Comparison of ENCODE assay signal across 2 cellular contexts in the genomic region with DNA sequence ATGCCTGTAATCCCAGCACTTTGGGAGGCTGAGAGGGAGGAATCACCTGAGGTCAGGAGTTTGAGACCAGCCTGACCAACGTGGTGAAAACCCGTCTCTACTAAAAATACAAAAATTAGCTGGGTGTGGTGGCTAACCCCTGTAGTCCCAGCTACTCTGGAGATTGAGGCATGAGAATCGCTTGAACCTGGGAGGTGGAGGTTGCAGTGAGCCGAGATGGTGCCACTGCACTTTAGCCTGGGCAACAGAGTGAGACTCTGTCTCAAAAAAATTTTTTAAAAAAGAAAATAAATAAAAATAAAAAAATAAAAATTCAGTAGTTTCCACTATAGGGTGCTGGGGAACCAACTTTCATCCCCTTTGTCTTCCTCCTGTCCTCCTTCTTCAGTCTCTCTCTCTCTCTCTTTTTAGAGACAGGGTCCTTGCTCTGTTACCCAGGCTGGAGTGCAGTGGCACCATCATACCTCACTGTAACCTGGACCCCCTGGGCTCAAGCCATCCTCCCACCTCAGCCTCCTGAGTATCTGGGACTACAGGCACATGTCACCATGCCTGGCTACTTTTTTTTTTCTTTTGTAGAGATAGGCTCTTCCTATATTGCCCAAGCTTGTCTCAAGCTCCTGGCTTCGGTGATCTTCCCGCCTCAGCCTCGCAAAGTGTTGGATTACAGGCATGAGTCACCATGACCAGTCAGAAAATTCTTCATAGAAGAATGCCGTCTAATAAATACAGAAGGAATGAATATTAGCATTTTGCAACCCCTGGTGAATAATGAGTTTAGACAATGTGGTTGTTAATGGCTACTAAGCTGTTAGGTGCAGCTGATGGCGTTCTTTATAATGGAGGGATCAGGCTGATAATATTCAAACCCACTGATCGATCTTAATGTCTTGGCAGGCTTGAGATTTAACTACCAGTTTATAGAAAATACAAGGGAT.
TF ChIP-seq lines count a peak whose summit lies in the region.

No MANE protein-coding gene starts in this region.

TF ChIP-seq in HepG2, 621 proteins besides CTCF, POLR2A, EP300 and RAD21:
- TF ChIP-seq, protein P1, sequence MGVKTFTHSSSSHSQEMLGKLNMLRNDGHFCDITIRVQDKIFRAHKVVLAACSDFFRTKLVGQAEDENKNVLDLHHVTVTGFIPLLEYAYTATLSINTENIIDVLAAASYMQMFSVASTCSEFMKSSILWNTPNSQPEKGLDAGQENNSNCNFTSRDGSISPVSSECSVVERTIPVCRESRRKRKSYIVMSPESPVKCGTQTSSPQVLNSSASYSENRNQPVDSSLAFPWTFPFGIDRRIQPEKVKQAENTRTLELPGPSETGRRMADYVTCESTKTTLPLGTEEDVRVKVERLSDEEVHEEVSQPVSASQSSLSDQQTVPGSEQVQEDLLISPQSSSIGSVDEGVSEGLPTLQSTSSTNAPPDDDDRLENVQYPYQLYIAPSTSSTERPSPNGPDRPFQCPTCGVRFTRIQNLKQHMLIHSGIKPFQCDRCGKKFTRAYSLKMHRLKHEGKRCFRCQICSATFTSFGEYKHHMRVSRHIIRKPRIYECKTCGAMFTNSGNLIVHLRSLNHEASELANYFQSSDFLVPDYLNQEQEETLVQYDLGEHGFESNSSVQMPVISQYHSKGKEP (CRISPR knock-in tag; IDR thresholded peaks at IDR 0.05), result no peak
- TF ChIP-seq ZNF24 (IDR thresholded peaks at IDR 0.05), result no peak
- TF ChIP-seq FOSL2 (CRISPR knock-in tag; IDR thresholded peaks at IDR 0.05), result peak; percentile 68
TF ChIP-seq in HepG2: peak in this region for 1.

TF ChIP-seq in SK-N-SH, 30 proteins besides CTCF, POLR2A, EP300 and RAD21:
- TF ChIP-seq, protein P2, sequence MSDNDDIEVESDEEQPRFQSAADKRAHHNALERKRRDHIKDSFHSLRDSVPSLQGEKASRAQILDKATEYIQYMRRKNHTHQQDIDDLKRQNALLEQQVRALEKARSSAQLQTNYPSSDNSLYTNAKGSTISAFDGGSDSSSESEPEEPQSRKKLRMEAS (IDR thresholded peaks at IDR 0.05; ENCODE audit: low read depth), result peak; percentile 70; the same call in 1 of the 2 replicates
- TF ChIP-seq FOXJ3 (CRISPR knock-in tag; IDR thresholded peaks at IDR 0.05), result no peak
- no peak for TF ChIP-seq MEF2A (IDR thresholded peaks at IDR 0.05; ENCODE audit: borderline replicate concordance, low read depth)
- TF ChIP-seq, protein P3, sequence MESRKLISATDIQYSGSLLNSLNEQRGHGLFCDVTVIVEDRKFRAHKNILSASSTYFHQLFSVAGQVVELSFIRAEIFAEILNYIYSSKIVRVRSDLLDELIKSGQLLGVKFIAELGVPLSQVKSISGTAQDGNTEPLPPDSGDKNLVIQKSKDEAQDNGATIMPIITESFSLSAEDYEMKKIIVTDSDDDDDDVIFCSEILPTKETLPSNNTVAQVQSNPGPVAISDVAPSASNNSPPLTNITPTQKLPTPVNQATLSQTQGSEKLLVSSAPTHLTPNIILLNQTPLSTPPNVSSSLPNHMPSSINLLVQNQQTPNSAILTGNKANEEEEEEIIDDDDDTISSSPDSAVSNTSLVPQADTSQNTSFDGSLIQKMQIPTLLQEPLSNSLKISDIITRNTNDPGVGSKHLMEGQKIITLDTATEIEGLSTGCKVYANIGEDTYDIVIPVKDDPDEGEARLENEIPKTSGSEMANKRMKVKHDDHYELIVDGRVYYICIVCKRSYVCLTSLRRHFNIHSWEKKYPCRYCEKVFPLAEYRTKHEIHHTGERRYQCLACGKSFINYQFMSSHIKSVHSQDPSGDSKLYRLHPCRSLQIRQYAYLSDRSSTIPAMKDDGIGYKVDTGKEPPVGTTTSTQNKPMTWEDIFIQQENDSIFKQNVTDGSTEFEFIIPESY (IDR thresholded peaks at IDR 0.05; ENCODE audit: borderline replicate concordance, low read depth), result no peak
- TF ChIP-seq, protein P4, sequence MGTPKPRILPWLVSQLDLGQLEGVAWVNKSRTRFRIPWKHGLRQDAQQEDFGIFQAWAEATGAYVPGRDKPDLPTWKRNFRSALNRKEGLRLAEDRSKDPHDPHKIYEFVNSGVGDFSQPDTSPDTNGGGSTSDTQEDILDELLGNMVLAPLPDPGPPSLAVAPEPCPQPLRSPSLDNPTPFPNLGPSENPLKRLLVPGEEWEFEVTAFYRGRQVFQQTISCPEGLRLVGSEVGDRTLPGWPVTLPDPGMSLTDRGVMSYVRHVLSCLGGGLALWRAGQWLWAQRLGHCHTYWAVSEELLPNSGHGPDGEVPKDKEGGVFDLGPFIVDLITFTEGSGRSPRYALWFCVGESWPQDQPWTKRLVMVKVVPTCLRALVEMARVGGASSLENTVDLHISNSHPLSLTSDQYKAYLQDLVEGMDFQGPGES (IDR thresholded peaks at IDR 0.05; ENCODE audit: low read depth, low read length), result no peak
- TF ChIP-seq GABPA (IDR thresholded peaks at IDR 0.05; ENCODE audit: low read depth), result no peak
- TF ChIP-seq TCF12 (IDR thresholded peaks at IDR 0.05), result peak; percentile 56
- TF ChIP-seq, protein P5, sequence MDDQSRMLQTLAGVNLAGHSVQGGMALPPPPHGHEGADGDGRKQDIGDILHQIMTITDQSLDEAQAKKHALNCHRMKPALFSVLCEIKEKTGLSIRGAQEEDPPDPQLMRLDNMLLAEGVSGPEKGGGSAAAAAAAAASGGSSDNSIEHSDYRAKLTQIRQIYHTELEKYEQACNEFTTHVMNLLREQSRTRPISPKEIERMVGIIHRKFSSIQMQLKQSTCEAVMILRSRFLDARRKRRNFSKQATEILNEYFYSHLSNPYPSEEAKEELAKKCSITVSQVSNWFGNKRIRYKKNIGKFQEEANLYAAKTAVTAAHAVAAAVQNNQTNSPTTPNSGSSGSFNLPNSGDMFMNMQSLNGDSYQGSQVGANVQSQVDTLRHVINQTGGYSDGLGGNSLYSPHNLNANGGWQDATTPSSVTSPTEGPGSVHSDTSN (IDR thresholded peaks at IDR 0.05), result peak; percentile 81
- no peak for TF ChIP-seq NRF1 (IDR thresholded peaks at IDR 0.05; ENCODE audit: low read depth, low read length)
- no peak for TF ChIP-seq RXRA (IDR thresholded peaks at IDR 0.05; ENCODE audit: borderline replicate concordance, low read depth)
- no peak for TF ChIP-seq SIN3A (IDR thresholded peaks at IDR 0.05; ENCODE audit: borderline replicate concordance, low read depth, low read length)
- TF ChIP-seq, protein P6, sequence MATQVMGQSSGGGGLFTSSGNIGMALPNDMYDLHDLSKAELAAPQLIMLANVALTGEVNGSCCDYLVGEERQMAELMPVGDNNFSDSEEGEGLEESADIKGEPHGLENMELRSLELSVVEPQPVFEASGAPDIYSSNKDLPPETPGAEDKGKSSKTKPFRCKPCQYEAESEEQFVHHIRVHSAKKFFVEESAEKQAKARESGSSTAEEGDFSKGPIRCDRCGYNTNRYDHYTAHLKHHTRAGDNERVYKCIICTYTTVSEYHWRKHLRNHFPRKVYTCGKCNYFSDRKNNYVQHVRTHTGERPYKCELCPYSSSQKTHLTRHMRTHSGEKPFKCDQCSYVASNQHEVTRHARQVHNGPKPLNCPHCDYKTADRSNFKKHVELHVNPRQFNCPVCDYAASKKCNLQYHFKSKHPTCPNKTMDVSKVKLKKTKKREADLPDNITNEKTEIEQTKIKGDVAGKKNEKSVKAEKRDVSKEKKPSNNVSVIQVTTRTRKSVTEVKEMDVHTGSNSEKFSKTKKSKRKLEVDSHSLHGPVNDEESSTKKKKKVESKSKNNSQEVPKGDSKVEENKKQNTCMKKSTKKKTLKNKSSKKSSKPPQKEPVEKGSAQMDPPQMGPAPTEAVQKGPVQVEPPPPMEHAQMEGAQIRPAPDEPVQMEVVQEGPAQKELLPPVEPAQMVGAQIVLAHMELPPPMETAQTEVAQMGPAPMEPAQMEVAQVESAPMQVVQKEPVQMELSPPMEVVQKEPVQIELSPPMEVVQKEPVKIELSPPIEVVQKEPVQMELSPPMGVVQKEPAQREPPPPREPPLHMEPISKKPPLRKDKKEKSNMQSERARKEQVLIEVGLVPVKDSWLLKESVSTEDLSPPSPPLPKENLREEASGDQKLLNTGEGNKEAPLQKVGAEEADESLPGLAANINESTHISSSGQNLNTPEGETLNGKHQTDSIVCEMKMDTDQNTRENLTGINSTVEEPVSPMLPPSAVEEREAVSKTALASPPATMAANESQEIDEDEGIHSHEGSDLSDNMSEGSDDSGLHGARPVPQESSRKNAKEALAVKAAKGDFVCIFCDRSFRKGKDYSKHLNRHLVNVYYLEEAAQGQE (IDR thresholded peaks at IDR 0.05; ENCODE audit: low read depth, low read length), result no peak
- peak; percentile 38; the same call in 1 of the 2 replicates for TF ChIP-seq POLR2AphosphoS5 (IDR thresholded peaks at IDR 0.05; ENCODE audit: low read depth, low read length)
- peak; percentile 38; the same call in 1 of the 2 replicates for TF ChIP-seq TEAD4 (IDR thresholded peaks at IDR 0.05; ENCODE audit: borderline replicate concordance, insufficient read depth)
- no peak for TF ChIP-seq RFX5 (IDR thresholded peaks at IDR 0.05; ENCODE audit: low read length)
- TF ChIP-seq GATA2 (CRISPR knock-in tag; IDR thresholded peaks at IDR 0.05), result no peak
- TF ChIP-seq SMC3 (IDR thresholded peaks at IDR 0.05; ENCODE audit: low read depth, low read length), result no peak
- TF ChIP-seq CHD2 (IDR thresholded peaks at IDR 0.05; ENCODE audit: low read length, partially characterized antibody), result no peak
- peak; percentile 95 for TF ChIP-seq FOSL2 (IDR thresholded peaks at IDR 0.05; ENCODE audit: borderline replicate concordance, low read depth)
- TF ChIP-seq, protein P7, sequence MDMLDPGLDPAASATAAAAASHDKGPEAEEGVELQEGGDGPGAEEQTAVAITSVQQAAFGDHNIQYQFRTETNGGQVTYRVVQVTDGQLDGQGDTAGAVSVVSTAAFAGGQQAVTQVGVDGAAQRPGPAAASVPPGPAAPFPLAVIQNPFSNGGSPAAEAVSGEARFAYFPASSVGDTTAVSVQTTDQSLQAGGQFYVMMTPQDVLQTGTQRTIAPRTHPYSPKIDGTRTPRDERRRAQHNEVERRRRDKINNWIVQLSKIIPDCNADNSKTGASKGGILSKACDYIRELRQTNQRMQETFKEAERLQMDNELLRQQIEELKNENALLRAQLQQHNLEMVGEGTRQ (IDR thresholded peaks at IDR 0.05; ENCODE audit: borderline replicate concordance, low read depth, low read length), result no peak
- peak; percentile 42; the same call in 1 of the 2 replicates for TF ChIP-seq RCOR1 (IDR thresholded peaks at IDR 0.05; ENCODE audit: low read length)
- TF ChIP-seq TAF1 (IDR thresholded peaks at IDR 0.05; ENCODE audit: borderline replicate concordance, low read depth, low read length), result no peak
- no peak for TF ChIP-seq EZH2phosphoT487 (IDR thresholded peaks at IDR 0.05; ENCODE audit: borderline replicate concordance, low read depth)
- TF ChIP-seq NFIC (IDR thresholded peaks at IDR 0.05; ENCODE audit: borderline replicate concordance), result no peak
- TF ChIP-seq YY1 (IDR thresholded peaks at IDR 0.05; ENCODE audit: low read depth), result no peak
- no peak for TF ChIP-seq ELF1 (IDR thresholded peaks at IDR 0.05)
- TF ChIP-seq FOXM1 (IDR thresholded peaks at IDR 0.05; ENCODE audit: low read depth), result no peak
- TF ChIP-seq, protein P8, sequence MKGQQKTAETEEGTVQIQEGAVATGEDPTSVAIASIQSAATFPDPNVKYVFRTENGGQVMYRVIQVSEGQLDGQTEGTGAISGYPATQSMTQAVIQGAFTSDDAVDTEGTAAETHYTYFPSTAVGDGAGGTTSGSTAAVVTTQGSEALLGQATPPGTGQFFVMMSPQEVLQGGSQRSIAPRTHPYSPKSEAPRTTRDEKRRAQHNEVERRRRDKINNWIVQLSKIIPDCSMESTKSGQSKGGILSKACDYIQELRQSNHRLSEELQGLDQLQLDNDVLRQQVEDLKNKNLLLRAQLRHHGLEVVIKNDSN (IDR thresholded peaks at IDR 0.05; ENCODE audit: borderline replicate concordance, low read depth), result no peak
- TF ChIP-seq MXI1 (IDR thresholded peaks at IDR 0.05; ENCODE audit: low read depth, low read length), result no peak
- TF ChIP-seq JUND (IDR thresholded peaks at IDR 0.05), result peak; percentile 87
TF ChIP-seq in SK-N-SH: peak in this region for 8.
